In the genomic region with DNA sequence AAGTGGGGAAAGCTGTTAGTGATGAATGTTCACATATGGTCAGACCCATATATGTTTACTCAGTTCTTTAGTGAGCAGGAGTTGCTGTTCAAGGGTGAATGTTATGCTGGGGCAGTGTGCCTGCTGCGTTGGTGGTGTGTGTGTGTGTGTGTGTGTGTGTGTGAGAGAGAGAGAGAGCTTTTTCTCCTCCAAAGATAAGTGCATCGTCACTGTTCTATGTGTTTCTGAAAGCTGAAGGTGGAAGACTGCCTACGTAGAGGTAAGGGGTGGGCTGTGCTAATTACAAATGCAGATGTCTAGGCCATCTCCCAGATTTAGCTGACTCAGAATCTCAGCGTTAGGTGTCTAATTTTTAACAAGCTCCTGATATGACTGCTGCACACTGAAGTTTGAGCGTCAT, we compare ENCODE assay signal across 22 cellular contexts. TPM values are rescaled to one million over a fixed set of nuclear protein-coding genes. Genes with fewer than 3 reads are reported as not detected.
DNase-seq lines count a peak whose midpoint lies in the region; ATAC-seq and FAIRE-seq lines count a peak whose summit lies in the region.
"Had no signal": no experiment of that assay in that cellular context is flagged by ENCODE, and none has a peak within 500 bp of the region (broad histone marks: within the 10 kb centered on the region; RNA-seq: fewer than 3 reads in every experiment).

No MANE protein-coding gene starts in this region.

- H3K9me3 Mint-ChIP-seq in effector memory CD8-positive, alpha-beta T cell = no peaks in the 10 kb centered on the region

- peak; percentile 16 for ATAC-seq in effector memory CD8-positive, alpha-beta T cell (replicated peaks)
- ATAC-seq: Right ventricle myocardium inferior had no signal

- H3K27ac Mint-ChIP-seq in effector memory CD8-positive, alpha-beta T cell = no peak overlapping the region
- H3K27ac Mint-ChIP-seq: IgD-negative memory B cell had no signal

- intact Hi-C loops in posterior cingulate gyrus (cut with DNase I) = no loop called here

- in situ Hi-C loops in Caki2 (cut with HindIII; ENCODE audit: low pct_unique_long_range_greater_than_20kb, low sequenced_read_pairs) = no loop called here

- peaks cover 5 to 7% of the 10 kb centered on the region in 2 donors for H3K4me1 Mint-ChIP-seq in effector memory CD8-positive, alpha-beta T cell (ENCODE audit: low read depth in 2 of 2)
- H3K4me1 Mint-ChIP-seq: IgD-negative memory B cell had no signal

- H3K4me3 Mint-ChIP-seq in effector memory CD8-positive, alpha-beta T cell = no peak overlapping the region
- H3K4me3 Mint-ChIP-seq: IgD-negative memory B cell had no signal

- H3K27me3 Mint-ChIP-seq in effector memory CD8-positive, alpha-beta T cell = no peaks in the 10 kb centered on the region

- DNase-seq in Caki2 (ENCODE audit: low read depth) = peak; percentile 4
- DNase-seq in effector memory CD8-positive, alpha-beta T cell = no peak
- peak in 6 of 10 donors; percentile 20 to 89 (median 44) for DNase-seq in posterior cingulate gyrus
- no peak for DNase-seq in cortex of kidney (lab: John Stamatoyannopoulos, UW)
- DNase-seq in DMS153 (lab: John Stamatoyannopoulos, UW) = no peak
- no peak for DNase-seq in SW 1271 (lab: John Stamatoyannopoulos, UW)
- no peak for DNase-seq in GM19239 (ENCODE audit: insufficient read length, low spot score)
- DNase-seq: ACHN, GOT3, HCEC 1CT, Karpas-422, MV-4-11, NCI-H1105 treated with DMSO at 0.1 percent for 48 hours, NCI-H1694, NCI-H2081 treated with DMSO at 0.1 percent for 48 hours, NCI-H2171 treated with DMSO at 0.1 percent for 48 hours, NCI-H446, NCI-H526 had no signal

- H3K36me3 Mint-ChIP-seq in effector memory CD8-positive, alpha-beta T cell (ENCODE audit: insufficient read depth) = peaks cover 45% of the 10 kb centered on the region
- H3K36me3 Mint-ChIP-seq: IgD-negative memory B cell had no signal

- FAIRE-seq in GM19239 (lab: Jason Lieb, UNC) = no peak
- FAIRE-seq: D721Med, HTR-8/SVneo had no signal

RNA-seq across cellular contexts. Expression of a gene that starts 10.5 kb away (rescaled TPM):
- 83.6 and 160 TPM in 2 replicates for total RNA-seq in Caki2 (2014; rRNA removed; shearing (Covaris generic); ENCODE audit: low replicate concordance)

RNA-seq across cellular contexts. Expression of a gene that starts 44.4 kb away (rescaled TPM):
- 2.8 TPM in 1 of 2 replicates, not detected in the other for total RNA-seq in Caki2 (2014; rRNA removed; shearing (Covaris generic); ENCODE audit: low replicate concordance)
- total RNA-seq: Right ventricle myocardium inferior had no signal

RNA-seq across cellular contexts. Expression of a gene that starts 51.3 kb away (rescaled TPM):
- total RNA-seq in Caki2 (2014; rRNA removed; shearing (Covaris generic); ENCODE audit: low replicate concordance) = not detected in 2 replicates

Comparison
In these comparisons a context has a peak if more than half of its experiments do, and no peak if none do; other contexts are left out.
1. DNase-seq: peak in Caki2 (single experiment) and posterior cingulate gyrus (6 of 10); none in effector memory CD8-positive, alpha-beta T cell (0 of 3), cortex of kidney (single experiment), DMS153 (single experiment), SW 1271 (0 of 2) and GM19239 (single experiment).